In genomic region chr16:50670476-50670875, GRCh38 we compare ENCODE assay signal across 22 cellular contexts. TPM values are rescaled to one million over a fixed set of nuclear protein-coding genes. Genes with fewer than 3 reads are reported as not detected.
"Had no signal": no experiment of that assay in that cellular context is flagged by ENCODE, and none has a peak within 500 bp of the region (broad histone marks: within the 10 kb centered on the region; RNA-seq: fewer than 3 reads in every experiment).

No MANE protein-coding gene starts in this region.

- H3K9me3 ChIP-seq: ovary, thyroid gland had no signal

- ATAC-seq: esophagus mucosa; heart left ventricle; natural killer cell treated with Interleukin-12 subunit alpha and Interleukin-12 subunit beta and Interleukin-15 and Interleukin-18, amount 100 ng/mL, for 72 hours; stimulated activated naive CD8-positive, alpha-beta T cell treated with anti-CD3 and anti-CD28 coated beads, Interleukin-15, Interleukin-2, amounts not matched to agents 100 U/mL and 50 U/mL, for 24 hours had no signal

- H3K4me3 ChIP-seq: colonic mucosa, heart left ventricle, neural progenitor cell, ovary, right atrium auricular region, sigmoid colon, skin epidermis, suprapubic skin, thyroid gland, upper lobe of left lung, uterus had no signal

- H3K27me3 ChIP-seq: colonic mucosa, neural progenitor cell, ovary, suprapubic skin, thyroid gland, upper lobe of left lung, uterus had no signal

- H3K27ac Mint-ChIP-seq: neural progenitor cell had no signal

- H3K27me3 Mint-ChIP-seq: natural killer cell treated with Interleukin-12 subunit alpha and Interleukin-12 subunit beta and Interleukin-15 and Interleukin-18, amount 100 ng/mL, for 72 hours had no signal

- H3K36me3 ChIP-seq: colonic mucosa, neural progenitor cell, ovary, right atrium auricular region, sigmoid colon, suprapubic skin, thyroid gland, uterus had no signal

- H3K4me1 ChIP-seq: colonic mucosa, thyroid gland, uterus had no signal

- H3K4me3 Mint-ChIP-seq: natural killer cell treated with Interleukin-12 subunit alpha and Interleukin-12 subunit beta and Interleukin-15 and Interleukin-18, amount 100 ng/mL, for 72 hours; neural progenitor cell had no signal

- H3K27ac ChIP-seq: colonic mucosa, heart left ventricle, neural progenitor cell, ovary, right atrium auricular region, sigmoid colon, skin epidermis, suprapubic skin, thyroid gland, upper lobe of left lung, uterus had no signal

- DNase-seq: colonic mucosa; effector CD4-positive, alpha-beta T cell; heart left ventricle; hippocampal formation; kidney glomerular epithelial cell; mammary epithelial cell; nucleus accumbens; ovary; sigmoid colon; stimulated activated CD4-positive, alpha-beta T cell treated with anti-CD3 and anti-CD28 coated beads, Interleukin-12 subunit alpha, Interleukin-12 subunit beta, amount 100 ng/mL, for 4 hours; stimulated activated naive CD8-positive, alpha-beta T cell treated with anti-CD3 and anti-CD28 coated beads, Interleukin-15, Interleukin-2, amounts not matched to agents 100 U/mL and 50 U/mL, for 24 hours; thyroid gland; upper lobe of left lung; uterus had no signal

RNA-seq across cellular contexts. Expression of gene SNX20, which starts 10.6 kb away (rescaled TPM):
- total RNA-seq: fibroblast of lung, glomerular endothelial cell, mammary epithelial cell had no signal
- polyA plus RNA-seq: fibroblast of lung, mammary epithelial cell had no signal

RNA-seq across cellular contexts. Expression of gene NOD2, which starts 22.9 kb away (rescaled TPM):
- polyA plus RNA-seq: fibroblast of lung had no signal
